ENCODE assay signal across 9 cellular contexts in genomic region chr1:160795951-160796383, GRCh38. TPM values are rescaled to one million over a fixed set of nuclear protein-coding genes. Genes with fewer than 3 reads are reported as not detected.
DNase-seq lines count a peak whose midpoint lies in the region; ATAC-seq, FAIRE-seq and TF ChIP-seq lines count a peak whose summit lies in the region.
"Had no signal": no experiment of that assay in that cellular context is flagged by ENCODE, and none has a peak within 500 bp of the region (broad histone marks: within the 10 kb centered on the region; RNA-seq: fewer than 3 reads in every experiment).

A gene with protein sequence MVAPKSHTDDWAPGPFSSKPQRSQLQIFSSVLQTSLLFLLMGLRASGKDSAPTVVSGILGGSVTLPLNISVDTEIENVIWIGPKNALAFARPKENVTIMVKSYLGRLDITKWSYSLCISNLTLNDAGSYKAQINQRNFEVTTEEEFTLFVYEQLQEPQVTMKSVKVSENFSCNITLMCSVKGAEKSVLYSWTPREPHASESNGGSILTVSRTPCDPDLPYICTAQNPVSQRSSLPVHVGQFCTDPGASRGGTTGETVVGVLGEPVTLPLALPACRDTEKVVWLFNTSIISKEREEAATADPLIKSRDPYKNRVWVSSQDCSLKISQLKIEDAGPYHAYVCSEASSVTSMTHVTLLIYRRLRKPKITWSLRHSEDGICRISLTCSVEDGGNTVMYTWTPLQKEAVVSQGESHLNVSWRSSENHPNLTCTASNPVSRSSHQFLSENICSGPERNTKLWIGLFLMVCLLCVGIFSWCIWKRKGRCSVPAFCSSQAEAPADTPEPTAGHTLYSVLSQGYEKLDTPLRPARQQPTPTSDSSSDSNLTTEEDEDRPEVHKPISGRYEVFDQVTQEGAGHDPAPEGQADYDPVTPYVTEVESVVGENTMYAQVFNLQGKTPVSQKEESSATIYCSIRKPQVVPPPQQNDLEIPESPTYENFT (plus strand): TSS chr1:160796174. CDS start chr1:160796188, 14 bp downstream.

- H3K27me3 ChIP-seq in left lung (no peaks in the 10 kb centered on the region), gastroesophageal sphincter (no peaks in the 10 kb centered on the region), sigmoid colon (no peaks in the 10 kb centered on the region)

- TF ChIP-seq POLR2A in gastroesophageal sphincter (IDR thresholded peaks at IDR 0.05) (no peak), sigmoid colon (IDR thresholded peaks at IDR 0.05) (no peak)

- no peaks in the 10 kb centered on the region for H3K4me1 ChIP-seq in left lung
- H3K4me1 ChIP-seq in gastroesophageal sphincter = no peaks in the 10 kb centered on the region
- H3K4me1 ChIP-seq in sigmoid colon = no peaks in the 10 kb centered on the region

- peak; percentile 100 for FAIRE-seq in GM19239 (lab: Jason Lieb, UNC)

- H3K4me3 ChIP-seq in left lung (peak within 1 kb of the TSS in 1 of 2 donors; percentile 16), gastroesophageal sphincter (no peak within 1 kb of the TSS), sigmoid colon (no peak within 1 kb of the TSS)

- no peak within 1 kb of the TSS for H3K27ac ChIP-seq in left lung
- no peak within 1 kb of the TSS for H3K27ac ChIP-seq in gastroesophageal sphincter
- H3K27ac ChIP-seq in sigmoid colon = no peak within 1 kb of the TSS

- peak within 1 kb of the TSS; percentile 91 for H3K27ac Mint-ChIP-seq in stimulated activated naive CD8-positive, alpha-beta T cell treated with anti-CD3 and anti-CD28 coated beads, Interleukin-15, Interleukin-2, amounts not matched to agents 100 ng/mL and 50 ng/mL, for 24 hours

- DNase-seq in GM19239 (ENCODE audit: insufficient read length, low spot score) = peak; percentile 69
- peak; percentile 82 for DNase-seq in activated CD4-positive, alpha-beta T cell treated with anti-CD3 and anti-CD28 coated beads for 48 hours
- DNase-seq in left lung = no peak
- no peak for DNase-seq in sigmoid colon
- no peak for DNase-seq in NCI-H2227 treated with DMSO at 0.1 percent for 48 hours (lab: John Stamatoyannopoulos, UW)

- TF ChIP-seq CTCF in left lung (IDR thresholded peaks at IDR 0.05) = no peak
- TF ChIP-seq CTCF in gastroesophageal sphincter (IDR thresholded peaks at IDR 0.05) = no peak
- TF ChIP-seq CTCF in sigmoid colon (IDR thresholded peaks at IDR 0.05) = no peak

- no peaks in the 10 kb centered on the region for H3K27me3 Mint-ChIP-seq in stimulated activated naive CD8-positive, alpha-beta T cell treated with anti-CD3 and anti-CD28 coated beads, Interleukin-15, Interleukin-2, amounts not matched to agents 100 ng/mL and 50 ng/mL, for 24 hours

- no peaks in the 10 kb centered on the region for H3K9me3 Mint-ChIP-seq in stimulated activated naive CD8-positive, alpha-beta T cell treated with anti-CD3 and anti-CD28 coated beads, Interleukin-15, Interleukin-2, amounts not matched to agents 100 ng/mL and 50 ng/mL, for 24 hours

- WGBS in gastroesophageal sphincter (ENCODE audit: low coverage in 1 of 2), 2 donors = 83% methylated on average over 3 of the region's 4 CpGs; no CpG with 5 or more reads in 1 of the 2 donors
- WGBS in sigmoid colon, 2 donors = 53 to 85% methylated on average over 4 of the region's 4 CpGs

- TF ChIP-seq EP300 in gastroesophageal sphincter (IDR thresholded peaks at IDR 0.05) (no peak), sigmoid colon (IDR thresholded peaks at IDR 0.05) (no peak)

- H3K36me3 Mint-ChIP-seq in stimulated activated naive CD8-positive, alpha-beta T cell treated with anti-CD3 and anti-CD28 coated beads, Interleukin-15, Interleukin-2, amounts not matched to agents 100 ng/mL and 50 ng/mL, for 24 hours (ENCODE audit: low read depth) = no peaks in the 10 kb centered on the region

- H3K4me3 Mint-ChIP-seq in stimulated activated naive CD8-positive, alpha-beta T cell treated with anti-CD3 and anti-CD28 coated beads, Interleukin-15, Interleukin-2, amounts not matched to agents 100 ng/mL and 50 ng/mL, for 24 hours = peak within 1 kb of the TSS; percentile 86

- H3K36me3 ChIP-seq in left lung (no peaks in the 10 kb centered on the region), gastroesophageal sphincter (no peaks in the 10 kb centered on the region), sigmoid colon (no peaks in the 10 kb centered on the region)

- ATAC-seq in HG03135 (IDR thresholded peaks at IDR 0.05; ENCODE audit: unreplicated experiment) (peak; percentile 77), left lung (peak; percentile 66), gastroesophageal sphincter (no peak)

- intact Hi-C loops in left lung (cut with DNase I) = no loop called here
- intact Hi-C loops in sigmoid colon (cut with DNase I) = no loop called here

- H3K4me1 Mint-ChIP-seq in stimulated activated naive CD8-positive, alpha-beta T cell treated with anti-CD3 and anti-CD28 coated beads, Interleukin-15, Interleukin-2, amounts not matched to agents 100 ng/mL and 50 ng/mL, for 24 hours (ENCODE audit: low read depth) = peaks cover 71% of the 10 kb centered on the region

- no peaks in the 10 kb centered on the region for H3K9me3 ChIP-seq in left lung
- H3K9me3 ChIP-seq in gastroesophageal sphincter = no peaks in the 10 kb centered on the region
- no peaks in the 10 kb centered on the region for H3K9me3 ChIP-seq in sigmoid colon

RNA-seq across cellular contexts. Expression of the gene that starts here (rescaled TPM):
- total RNA-seq in left lung = 1 to 10 TPM in 1 of 2 donors, under 1 TPM in 1; 0.82 to 2.5 TPM
- 1 to 10 TPM in 1 of 4 donors, under 1 TPM in 2, not detected in 1; 0.27 to 2.4 (median 0.62) TPM for total RNA-seq in gastroesophageal sphincter
- under 1 TPM in 3 of 4 donors, not detected in 1; under 0.01 to 0.36 (median 0.16) TPM for total RNA-seq in sigmoid colon
- polyA plus RNA-seq in sigmoid colon = 10 to 100 TPM in 1 of 3 donors, under 1 TPM in 1, not detected in 1; 0.23 to 12.8 TPM
- total RNA-seq: RPMI7951 had no signal

Comparison
In these comparisons a context has a peak if more than half of its experiments do, and no peak if none do; other contexts are left out.
1. DNase-seq: peak in GM19239 (single experiment) and activated CD4-positive, alpha-beta T cell treated with anti-CD3 and anti-CD28 coated beads for 48 hours (single experiment); none in left lung (0 of 2), sigmoid colon (single experiment) and NCI-H2227 treated with DMSO at 0.1 percent for 48 hours (single experiment).